24 cellular contexts compared by ENCODE assay signal in the genomic region with DNA sequence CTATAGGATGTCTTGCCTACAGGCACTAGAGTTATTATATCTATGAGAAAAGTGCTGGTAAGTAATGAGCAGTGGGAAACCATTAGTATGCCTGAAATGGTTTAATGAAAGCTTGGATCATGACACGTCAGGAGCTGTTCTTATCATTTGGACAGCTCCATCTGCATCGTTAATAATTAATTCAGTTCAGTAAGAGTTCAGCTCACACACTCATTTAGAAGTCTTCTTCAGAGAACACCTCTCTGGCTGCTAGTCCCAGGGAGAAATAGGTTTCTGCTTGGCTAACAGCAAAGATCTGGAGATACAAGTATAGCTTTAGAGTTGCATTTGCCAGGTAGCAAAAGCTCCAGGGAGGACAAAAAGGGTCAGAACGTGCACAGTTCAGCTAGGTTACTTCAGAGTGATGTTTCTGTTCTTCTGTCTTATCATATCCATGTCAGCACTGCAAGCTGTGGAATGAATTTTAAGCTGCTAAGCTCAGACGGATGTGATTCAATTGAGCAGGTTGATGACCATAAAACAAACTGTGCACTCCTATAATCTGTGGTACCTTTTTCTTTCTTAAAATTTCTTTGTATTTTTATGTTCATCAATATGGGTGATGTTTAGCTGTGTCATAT.
DNase-seq lines count a peak whose midpoint lies in the region; ATAC-seq and TF ChIP-seq lines count a peak whose summit lies in the region.
"Had no signal": no experiment of that assay in that cellular context is flagged by ENCODE, and none has a peak within 500 bp of the region (broad histone marks: within the 10 kb centered on the region; RNA-seq: fewer than 3 reads in every experiment).

No MANE protein-coding gene starts in this region.

- peak; percentile 22 to 30 for TF ChIP-seq RAD21 in liver (IDR thresholded peaks at IDR 0.05)

- TF ChIP-seq CTCF in heart right ventricle (IDR thresholded peaks at IDR 0.05) (no peak), liver (IDR thresholded peaks at IDR 0.05; ENCODE audit: low read depth, low read length, missing input control) (no peak), type B pancreatic cell (conservative IDR thresholded peaks at IDR 0.05) (no peak)

- peak overlapping the region in 1 of 10 donors; percentile 43 for H3K27ac ChIP-seq in heart right ventricle
- H3K27ac ChIP-seq in liver (ENCODE audit: low read depth in 1 of 2, low read length in 2 of 2), result no peak overlapping the region
- H3K27ac ChIP-seq: parathyroid adenoma, upper lobe of right lung had no signal

- H3K4me3 ChIP-seq in heart right ventricle (no peak overlapping the region), liver (ENCODE audit: low read depth in 1 of 3, low read length in 3 of 3) (no peak overlapping the region)
- H3K4me3 ChIP-seq: GM12878, GM23338, upper lobe of right lung had no signal

- no peak overlapping the region for H3K27ac Mint-ChIP-seq in type B pancreatic cell
- H3K27ac Mint-ChIP-seq: CD14-positive monocyte; mesothelial cell of epicardium; naive thymus-derived CD8-positive, alpha-beta T cell; stimulated activated effector memory CD8-positive, alpha-beta T cell treated with anti-CD3 and anti-CD28 coated beads, Interleukin-12 subunit alpha, Interleukin-12 subunit beta, amount 100 ng/mL, for 72 hours had no signal

- H3K9me3 Mint-ChIP-seq in type B pancreatic cell, result no peaks in the 10 kb centered on the region
- H3K9me3 Mint-ChIP-seq: activated T-cell treated with anti-CD3 and anti-CD28 coated beads, Interleukin-2, amount 50 U/mL, for 4 hours; brain; GM23338; mesothelial cell of epicardium had no signal

- H3K36me3 ChIP-seq in heart right ventricle, result peaks cover 0 to 53% (median 4%) of the 10 kb centered on the region in 9 donors
- peaks cover 0 to 5% (median 1%) of the 10 kb centered on the region in 4 donors for H3K36me3 ChIP-seq in liver (ENCODE audit: control insufficient read depth in 4 of 4, insufficient read depth in 3 of 4, low read depth in 1 of 4, low read length in 3 of 4)

- H3K27me3 Mint-ChIP-seq in type B pancreatic cell, result no peaks in the 10 kb centered on the region
- H3K27me3 Mint-ChIP-seq: brain; naive thymus-derived CD8-positive, alpha-beta T cell had no signal

- peak overlapping the region; percentile 37 for H3K4me3 Mint-ChIP-seq in type B pancreatic cell
- H3K4me3 Mint-ChIP-seq: activated T-cell treated with anti-CD3 and anti-CD28 coated beads, Interleukin-2, amount 50 U/mL, for 4 hours; brain; CD14-positive monocyte; GM23338; mesothelial cell of epicardium; naive thymus-derived CD8-positive, alpha-beta T cell; stimulated activated effector memory CD8-positive, alpha-beta T cell treated with anti-CD3 and anti-CD28 coated beads, Interleukin-12 subunit alpha, Interleukin-12 subunit beta, amount 100 ng/mL, for 72 hours had no signal

- H3K4me1 ChIP-seq in heart right ventricle, result peaks cover 0 to 31% (median 6%) of the 10 kb centered on the region in 9 donors
- peaks cover 0 to 21% (median 9%) of the 10 kb centered on the region in 4 donors for H3K4me1 ChIP-seq in liver (ENCODE audit: control insufficient read depth in 4 of 4, insufficient read depth in 4 of 4, low read length in 3 of 4)
- H3K4me1 ChIP-seq: parathyroid adenoma, upper lobe of right lung had no signal

- intact Hi-C loops in heart right ventricle (cut with DNase I), result loop anchor here in 2 of 10 donors (10.0 kb wide), 2 partner anchors 140 to 170 kb away; a partner anchor contains a TSS

- no peak overlapping the region for H3K9ac ChIP-seq in liver (ENCODE audit: low read depth in 1 of 2, low read length in 2 of 2)
- H3K9ac ChIP-seq: parathyroid adenoma had no signal

- H3K4me1 Mint-ChIP-seq in type B pancreatic cell (ENCODE audit: unreplicated experiment), result peaks cover 15% of the 10 kb centered on the region
- H3K4me1 Mint-ChIP-seq: CD14-positive monocyte; naive thymus-derived CD8-positive, alpha-beta T cell; stimulated activated effector memory CD8-positive, alpha-beta T cell treated with anti-CD3 and anti-CD28 coated beads, Interleukin-12 subunit alpha, Interleukin-12 subunit beta, amount 100 ng/mL, for 72 hours had no signal

- peaks cover 30% of the 10 kb centered on the region for H3K36me3 Mint-ChIP-seq in type B pancreatic cell
- H3K36me3 Mint-ChIP-seq: CD14-positive monocyte; naive thymus-derived CD8-positive, alpha-beta T cell; stimulated activated effector memory CD8-positive, alpha-beta T cell treated with anti-CD3 and anti-CD28 coated beads, Interleukin-12 subunit alpha, Interleukin-12 subunit beta, amount 100 ng/mL, for 72 hours had no signal

- H3K9me3 ChIP-seq in heart right ventricle (no peaks in the 10 kb centered on the region), liver (ENCODE audit: control insufficient read depth in 4 of 4, low read length in 3 of 4) (no peaks in the 10 kb centered on the region)
- H3K9me3 ChIP-seq: upper lobe of right lung had no signal

- 33 to 46% methylated on average over 4 of the region's 4 CpGs for WGBS in heart right ventricle, 2 donors
- WGBS in liver, result 25% methylated on average over 4 of the region's 4 CpGs

- DNase-seq in HT-29 (ENCODE audit: low spot score) (peak; percentile 49), heart right ventricle (peak in 1 of 2 donors; percentile 6), type B pancreatic cell (ENCODE audit: extremely low spot score, unreplicated experiment) (no peak), medulla oblongata (ENCODE audit: extremely low spot score) (no peak)
- no peak for DNase-seq in activated T-cell treated with anti-CD3 and anti-CD28 coated beads, Interleukin-2, amount 50 U/mL, for 1 hour
- DNase-seq: activated CD4-positive, alpha-beta T cell treated with anti-CD3 and anti-CD28 coated beads for 48 hours; activated naive CD4-positive, alpha-beta T cell treated with Interleukin-2 at 50 U/mL for 16 hours; activated T-cell treated with anti-CD3 and anti-CD28 coated beads, Interleukin-2, amount 50 U/mL, for 4 hours; EL; left colon; naive thymus-derived CD8-positive, alpha-beta T cell; PC-3; stimulated activated CD4-positive, alpha-beta T cell treated with anti-CD3 and anti-CD28 coated beads, Interleukin-4, amount 100 ng/mL, for 24 hours; upper lobe of right lung had no signal

- H3K27me3 ChIP-seq in heart right ventricle (no peaks in the 10 kb centered on the region), liver (ENCODE audit: control insufficient read depth in 4 of 4, insufficient read depth in 4 of 4, low read length in 3 of 4) (no peaks in the 10 kb centered on the region)
- H3K27me3 ChIP-seq: upper lobe of right lung had no signal

- peak in 7 of 8 donors; percentile 42 to 95 (median 85) for ATAC-seq in heart right ventricle
- no peak for ATAC-seq in GM18519 (IDR thresholded peaks at IDR 0.05; ENCODE audit: low FRiP score, unreplicated experiment)
- ATAC-seq: activated T-cell treated with anti-CD3 and anti-CD28 coated beads, Interleukin-2, amount 50 U/mL, for 4 hours; GM12878; left colon; naive thymus-derived CD8-positive, alpha-beta T cell; PC-3; sciatic nerve; stimulated activated effector memory CD8-positive, alpha-beta T cell treated with anti-CD3 and anti-CD28 coated beads, Interleukin-12 subunit alpha, Interleukin-12 subunit beta, amount 100 ng/mL, for 72 hours; upper lobe of right lung had no signal

TF ChIP-seq in liver, 16 proteins besides CTCF, POLR2A, EP300 and RAD21 (continues in another document):
- TF ChIP-seq, protein P1, sequence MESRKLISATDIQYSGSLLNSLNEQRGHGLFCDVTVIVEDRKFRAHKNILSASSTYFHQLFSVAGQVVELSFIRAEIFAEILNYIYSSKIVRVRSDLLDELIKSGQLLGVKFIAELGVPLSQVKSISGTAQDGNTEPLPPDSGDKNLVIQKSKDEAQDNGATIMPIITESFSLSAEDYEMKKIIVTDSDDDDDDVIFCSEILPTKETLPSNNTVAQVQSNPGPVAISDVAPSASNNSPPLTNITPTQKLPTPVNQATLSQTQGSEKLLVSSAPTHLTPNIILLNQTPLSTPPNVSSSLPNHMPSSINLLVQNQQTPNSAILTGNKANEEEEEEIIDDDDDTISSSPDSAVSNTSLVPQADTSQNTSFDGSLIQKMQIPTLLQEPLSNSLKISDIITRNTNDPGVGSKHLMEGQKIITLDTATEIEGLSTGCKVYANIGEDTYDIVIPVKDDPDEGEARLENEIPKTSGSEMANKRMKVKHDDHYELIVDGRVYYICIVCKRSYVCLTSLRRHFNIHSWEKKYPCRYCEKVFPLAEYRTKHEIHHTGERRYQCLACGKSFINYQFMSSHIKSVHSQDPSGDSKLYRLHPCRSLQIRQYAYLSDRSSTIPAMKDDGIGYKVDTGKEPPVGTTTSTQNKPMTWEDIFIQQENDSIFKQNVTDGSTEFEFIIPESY (IDR thresholded peaks at IDR 0.05), result no peak
- no peak for TF ChIP-seq JUND (IDR thresholded peaks at IDR 0.05)
- TF ChIP-seq TAF1 (conservative IDR thresholded peaks at IDR 0.05), result no peak
- no peak for TF ChIP-seq HNF4G (IDR thresholded peaks at IDR 0.05)
- TF ChIP-seq NR2F2 (IDR thresholded peaks at IDR 0.05), result no peak
- no peak for TF ChIP-seq GABPA (IDR thresholded peaks at IDR 0.05 in 1 of 2, conservative IDR thresholded peaks at IDR 0.05 in 1 of 2)
- TF ChIP-seq FOXA1 (IDR thresholded peaks at IDR 0.05), result no peak
- TF ChIP-seq, protein P2, sequence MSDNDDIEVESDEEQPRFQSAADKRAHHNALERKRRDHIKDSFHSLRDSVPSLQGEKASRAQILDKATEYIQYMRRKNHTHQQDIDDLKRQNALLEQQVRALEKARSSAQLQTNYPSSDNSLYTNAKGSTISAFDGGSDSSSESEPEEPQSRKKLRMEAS (IDR thresholded peaks at IDR 0.05), result no peak
